In genomic region chr11:32090774-32091370, GRCh38 we compare ENCODE assay signal across 8 cellular contexts. TPM values are rescaled to one million over a fixed set of nuclear protein-coding genes. Genes with fewer than 3 reads are reported as not detected.
A peak's percentile ranks its signal among the peaks of the same experiment; 100 is the strongest.
DNase-seq lines count a peak whose midpoint lies in the region; ATAC-seq and TF ChIP-seq lines count a peak whose summit lies in the region.

TSS of gene RCN1 (plus strand) at chr11:32091074. CDS start at chr11:32091197, 123 bp downstream.

- no peak for TF ChIP-seq CTCF in neural crest cell (conservative IDR thresholded peaks at IDR 0.05)

- no peaks in the 10 kb centered on the region for H3K9me3 Mint-ChIP-seq in CD4-positive, alpha-beta memory T cell
- H3K9me3 Mint-ChIP-seq in neural crest cell: no peaks in the 10 kb centered on the region

- H3K9me3 ChIP-seq in CD4-positive, alpha-beta memory T cell (ENCODE audit: control insufficient read depth in 1 of 2, low read length in 2 of 2): no peaks in the 10 kb centered on the region
- H3K9me3 ChIP-seq in thymus (ENCODE audit: control insufficient read depth): no peaks in the 10 kb centered on the region

- peak within 1 kb of the TSS; percentile 47 to 95 (median 88) for H3K27ac Mint-ChIP-seq in CD4-positive, alpha-beta memory T cell
- H3K27ac Mint-ChIP-seq in neural crest cell (ENCODE audit: unreplicated experiment): peak within 1 kb of the TSS; percentile 98

- peak within 1 kb of the TSS; percentile 57 to 90 for H3K4me3 ChIP-seq in CD4-positive, alpha-beta memory T cell (ENCODE audit: low read length in 2 of 2)
- peak within 1 kb of the TSS; percentile 68 for H3K4me3 ChIP-seq in thymus (ENCODE audit: low read length)

- ATAC-seq in GM19351 (IDR thresholded peaks at IDR 0.05; ENCODE audit: unreplicated experiment): peak; percentile 52
- ATAC-seq in HG03457 (IDR thresholded peaks at IDR 0.05; ENCODE audit: unreplicated experiment): peak; percentile 42

- no peaks in the 10 kb centered on the region for H3K27me3 ChIP-seq in CD4-positive, alpha-beta memory T cell (ENCODE audit: insufficient read depth, low read length)
- H3K27me3 ChIP-seq in thymus (ENCODE audit: control insufficient read depth, insufficient read depth): no peaks in the 10 kb centered on the region

- peak within 1 kb of the TSS; percentile 81 to 89 (median 86) for H3K4me3 Mint-ChIP-seq in CD4-positive, alpha-beta memory T cell
- peak within 1 kb of the TSS; percentile 97 for H3K4me3 Mint-ChIP-seq in neural crest cell

- POLR2A ChIA-PET in CD4-positive, alpha-beta memory T cell (lab: Charles Lee; ENCODE audit: partially characterized antibody): no interaction called here

- H3K4me1 ChIP-seq in CD4-positive, alpha-beta memory T cell (ENCODE audit: insufficient read depth, low read length): peaks cover 16% of the 10 kb centered on the region
- H3K4me1 ChIP-seq in thymus (ENCODE audit: control insufficient read depth, insufficient read depth, low read length): peaks cover 6% of the 10 kb centered on the region

- peaks cover 0 to 7% of the 10 kb centered on the region in 2 donors for H3K27me3 Mint-ChIP-seq in CD4-positive, alpha-beta memory T cell
- peaks cover 2% of the 10 kb centered on the region for H3K27me3 Mint-ChIP-seq in neural crest cell (ENCODE audit: low read depth)

- peaks cover 14 to 35% (median 21%) of the 10 kb centered on the region in 4 donors for H3K4me1 Mint-ChIP-seq in CD4-positive, alpha-beta memory T cell
- H3K4me1 Mint-ChIP-seq in neural crest cell: peaks cover 42% of the 10 kb centered on the region

- DNase-seq in CD4-positive, alpha-beta memory T cell: no peak
- DNase-seq in activated naive CD4-positive, alpha-beta T cell treated with Interleukin-2 at 50 U/mL for 16 hours: peak; percentile 52
- DNase-seq in foreskin melanocyte (peak; percentile 32), neural crest cell (ENCODE audit: low read depth, low spot score) (peak; percentile 82)

- no peaks in the 10 kb centered on the region for H3K36me3 ChIP-seq in CD4-positive, alpha-beta memory T cell (ENCODE audit: insufficient read depth, low read length)
- no peaks in the 10 kb centered on the region for H3K36me3 ChIP-seq in thymus (ENCODE audit: control insufficient read depth, insufficient read depth)

- peaks cover 0 to 1% of the 10 kb centered on the region in 2 donors for H3K36me3 Mint-ChIP-seq in CD4-positive, alpha-beta memory T cell
- peaks cover 11% of the 10 kb centered on the region for H3K36me3 Mint-ChIP-seq in neural crest cell (ENCODE audit: low read depth)

- H3K27ac ChIP-seq in CD4-positive, alpha-beta memory T cell (ENCODE audit: low read depth, low read length): peak within 1 kb of the TSS; percentile 54
- H3K27ac ChIP-seq in thymus (ENCODE audit: low read depth): peak within 1 kb of the TSS; percentile 75

- CTCF ChIA-PET in CD4-positive, alpha-beta memory T cell (lab: Charles Lee; ENCODE audit: partially characterized antibody): interaction anchor here (0.9 to 1.1 kb wide), 2 partner anchors 8 to 85 kb away, joined by 3 read pairs; no protein-coding TSS in a partner anchor

- intact Hi-C loops in CD4-positive, alpha-beta memory T cell (cut with micrococcal nuclease): loop anchor here (5.0 to 10.0 kb wide), 2 partner anchors 494 to 724 kb away; partner anchors contain the start of genes DCDC1, DNAJC24 and EIF3M

- under 1% methylated on average over 62 of the region's 69 CpGs for WGBS in thymus

TF ChIP-seq in PFSK-1, 5 proteins besides CTCF, POLR2A, EP300 and RAD21:
- TF ChIP-seq FOXP2 (optimal IDR thresholded peaks at IDR 0.05; ENCODE audit: borderline replicate concordance, extremely low read depth, extremely low read length, insufficient read depth) (peak; percentile 0), TAF1 (IDR thresholded peaks at IDR 0.05; ENCODE audit: borderline replicate concordance, insufficient read depth, low read length) (no peak)

RNA-seq across cellular contexts. Expression of gene RCN1, which starts in this region (rescaled TPM):
- 1 to 10 TPM; 6.3 to 6.9 TPM for total RNA-seq in CD4-positive, alpha-beta memory T cell
- polyA plus RNA-seq in CD4-positive, alpha-beta memory T cell: 10 to 100 TPM in 1 of 2 donors, 1 to 10 TPM in 1; 7.4 to 10.2 TPM
- 159 TPM for polyA plus RNA-seq in PFSK-1 (2012; ENCODE audit: insufficient read length, low read depth)
- total RNA-seq in neural crest cell: 167 and 185 TPM in 2 replicates
- 67.7 TPM for polyA plus RNA-seq in thymus

Comparison
In these comparisons a context has a peak if more than half of its experiments do, and no peak if none do; other contexts are left out.
1. RNA of gene RCN1 (total RNA-seq): 167 to 185 TPM in neural crest cell; 6.3 to 6.9 TPM in CD4-positive, alpha-beta memory T cell; every median in the first group is over 10 times any median in the second.
2. DNase-seq: peak in activated naive CD4-positive, alpha-beta T cell treated with Interleukin-2 at 50 U/mL for 16 hours (single experiment), foreskin melanocyte (single experiment) and neural crest cell (single experiment); none in CD4-positive, alpha-beta memory T cell (0 of 5).